Comparison of ENCODE assay signal across 11 cellular contexts in the genomic region with DNA sequence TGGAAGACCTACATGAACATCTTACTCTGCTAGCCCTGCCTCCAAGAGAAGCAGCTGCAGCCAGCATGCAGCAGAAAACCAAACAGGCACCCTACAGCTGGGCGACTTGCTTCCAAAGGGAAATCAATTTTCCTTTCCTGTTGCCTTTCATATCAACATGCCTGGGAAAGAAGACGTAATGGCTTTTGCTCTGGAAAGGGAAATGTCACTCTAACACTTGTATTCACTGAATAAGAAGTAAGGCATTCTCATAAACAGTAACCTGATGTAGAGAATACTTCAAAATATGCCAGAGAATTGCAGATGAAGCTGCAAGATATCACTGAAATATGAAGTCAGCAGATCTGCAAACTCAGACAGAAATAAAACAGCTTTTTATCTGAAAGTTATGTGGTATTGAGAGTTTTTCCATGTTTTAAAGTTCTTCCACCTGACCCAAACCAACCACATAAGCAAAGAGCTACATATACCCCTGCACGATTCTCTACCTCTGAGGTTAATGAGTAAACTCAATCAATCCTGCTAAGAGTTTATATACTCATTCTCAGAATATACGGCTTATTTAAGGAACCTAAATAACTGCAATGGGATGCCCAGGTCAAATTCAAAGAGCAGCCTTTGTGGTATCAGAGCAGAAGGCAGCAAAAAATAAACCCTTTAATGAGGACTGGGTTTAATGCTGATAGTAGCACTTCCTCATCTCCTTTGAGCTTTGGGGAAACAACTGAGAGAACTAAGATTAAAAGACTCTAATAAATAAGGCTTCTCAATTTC.
A peak's percentile ranks its signal among the peaks of the same experiment; 100 is the strongest.
DNase-seq lines count a peak whose midpoint lies in the region; ATAC-seq, FAIRE-seq and TF ChIP-seq lines count a peak whose summit lies in the region.
"Had no signal": no experiment of that assay in that cellular context is flagged by ENCODE, and none has a peak within 500 bp of the region (broad histone marks: within the 10 kb centered on the region; RNA-seq: fewer than 3 reads in every experiment).

No MANE protein-coding gene starts in this region.

- peaks cover 33% of the 10 kb centered on the region for H3K4me1 Mint-ChIP-seq in activated CD8-positive, alpha-beta memory T cell treated with anti-CD3 and anti-CD28 coated beads, Interleukin-2, amount 10 ng/mL, durations not matched to agents 7 days and 5 days
- peaks cover 0 to 44% of the 10 kb centered on the region in 2 donors for H3K4me1 Mint-ChIP-seq in stimulated activated naive B cell treated with anti-CD40 and anti-IgM and Interleukin-4, amounts not matched to agents 10 μg/mL and 1 μg/mL and 100 μg/mL, for 72 hours

- no peak overlapping the region for H3K4me3 Mint-ChIP-seq in activated CD8-positive, alpha-beta memory T cell treated with anti-CD3 and anti-CD28 coated beads, Interleukin-2, amount 10 ng/mL, durations not matched to agents 7 days and 5 days
- H3K4me3 Mint-ChIP-seq in stimulated activated naive B cell treated with anti-CD40 and anti-IgM and Interleukin-4, amounts not matched to agents 10 μg/mL and 1 μg/mL and 100 μg/mL, for 72 hours = peak overlapping the region; percentile 30 to 47

- FAIRE-seq in RCC 7860 (lab: Jason Lieb, UNC) = peak; percentile 17

- H3K9me3 Mint-ChIP-seq in activated CD8-positive, alpha-beta memory T cell treated with anti-CD3 and anti-CD28 coated beads, Interleukin-2, amount 10 ng/mL, durations not matched to agents 7 days and 5 days (ENCODE audit: low read depth) = no peaks in the 10 kb centered on the region
- H3K9me3 Mint-ChIP-seq in stimulated activated naive B cell treated with anti-CD40 and anti-IgM and Interleukin-4, amounts not matched to agents 10 μg/mL and 1 μg/mL and 100 μg/mL, for 72 hours = no peaks in the 10 kb centered on the region

- H3K27me3 Mint-ChIP-seq in activated CD8-positive, alpha-beta memory T cell treated with anti-CD3 and anti-CD28 coated beads, Interleukin-2, amount 10 ng/mL, durations not matched to agents 7 days and 5 days = no peaks in the 10 kb centered on the region
- H3K27me3 Mint-ChIP-seq in stimulated activated naive B cell treated with anti-CD40 and anti-IgM and Interleukin-4, amounts not matched to agents 10 μg/mL and 1 μg/mL and 100 μg/mL, for 72 hours = no peaks in the 10 kb centered on the region

- H3K36me3 Mint-ChIP-seq in activated CD8-positive, alpha-beta memory T cell treated with anti-CD3 and anti-CD28 coated beads, Interleukin-2, amount 10 ng/mL, durations not matched to agents 7 days and 5 days = no peaks in the 10 kb centered on the region
- H3K36me3 Mint-ChIP-seq in stimulated activated naive B cell treated with anti-CD40 and anti-IgM and Interleukin-4, amounts not matched to agents 10 μg/mL and 1 μg/mL and 100 μg/mL, for 72 hours = peaks cover 0 to 3% of the 10 kb centered on the region in 2 donors

- peak; percentile 31 for ATAC-seq in activated CD8-positive, alpha-beta memory T cell treated with anti-CD3 and anti-CD28 coated beads, Interleukin-2, amount 10 ng/mL, durations not matched to agents 7 days and 5 days
- peak; percentile 84 to 88 for ATAC-seq in stimulated activated naive B cell treated with anti-CD40 and anti-IgM and Interleukin-4, amounts not matched to agents 10 μg/mL and 1 μg/mL and 100 μg/mL, for 72 hours (replicated peaks)
- ATAC-seq: esophagus mucosa had no signal

- CTCF ChIA-PET in activated CD8-positive, alpha-beta memory T cell treated with anti-CD3 and anti-CD28 coated beads, Interleukin-2, amount 10 ng/mL, durations not matched to agents 7 days and 5 days (lab: Charles Lee) = interaction anchor here (0.7 to 3.2 kb wide), 3 partner anchors 14 to 182 kb away, joined by 3 to 13 read pairs (median 3); no protein-coding TSS in a partner anchor

- H3K4me3 ChIP-seq in foreskin fibroblast (ENCODE audit: low read depth in 1 of 2, low read length in 2 of 2) = no peak overlapping the region

- H3K27ac Mint-ChIP-seq in activated CD8-positive, alpha-beta memory T cell treated with anti-CD3 and anti-CD28 coated beads, Interleukin-2, amount 10 ng/mL, durations not matched to agents 7 days and 5 days = no peak overlapping the region
- peak overlapping the region; percentile 10 for H3K27ac Mint-ChIP-seq in stimulated activated naive B cell treated with anti-CD40 and anti-IgM and Interleukin-4, amounts not matched to agents 10 μg/mL and 1 μg/mL and 100 μg/mL, for 72 hours

- no peak for TF ChIP-seq CTCF in foreskin fibroblast (IDR thresholded peaks at IDR 0.05; ENCODE audit: low read depth, low read length)

- no peak for DNase-seq in activated CD8-positive, alpha-beta memory T cell treated with anti-CD3 and anti-CD28 coated beads, Interleukin-2, amount 10 ng/mL, durations not matched to agents 7 days and 5 days
- no peak for DNase-seq in activated CD8-positive, alpha-beta memory T cell treated with anti-CD3 and anti-CD28 coated beads, Interleukin-2, amount 50 U/mL, for 48 hours
- DNase-seq in RCC 7860 (ENCODE audit: low spot score) = no peak
- DNase-seq in foreskin fibroblast = peak; percentile 37 to 47
- DNase-seq in stimulated activated naive B cell treated with anti-CD40 and anti-IgM and Interleukin-4, amounts not matched to agents 10 μg/mL and 1 μg/mL and 100 μg/mL, for 72 hours = no peak
- no peak for DNase-seq in KG1 (lab: John Stamatoyannopoulos, UW)
- no peak for DNase-seq in SIG-M5 (lab: John Stamatoyannopoulos, UW)
- DNase-seq in NCI-H1436 treated with DMSO at 0.1 percent for 48 hours (lab: John Stamatoyannopoulos, UW) = no peak
- DNase-seq: aorta, NCI-H2227 treated with DMSO at 0.1 percent for 48 hours had no signal

Comparison
In these comparisons a context has a peak if more than half of its experiments do, and no peak if none do; other contexts are left out.
1. DNase-seq: peak in foreskin fibroblast (2 of 2); none in activated CD8-positive, alpha-beta memory T cell treated with anti-CD3 and anti-CD28 coated beads, Interleukin-2, amount 10 ng/mL, durations not matched to agents 7 days and 5 days (single experiment), activated CD8-positive, alpha-beta memory T cell treated with anti-CD3 and anti-CD28 coated beads, Interleukin-2, amount 50 U/mL, for 48 hours (single experiment), RCC 7860 (single experiment), stimulated activated naive B cell treated with anti-CD40 and anti-IgM and Interleukin-4, amounts not matched to agents 10 μg/mL and 1 μg/mL and 100 μg/mL, for 72 hours (single experiment), KG1 (single experiment), SIG-M5 (single experiment) and NCI-H1436 treated with DMSO at 0.1 percent for 48 hours (single experiment).